22 cellular contexts compared by ENCODE assay signal in genomic region chr16:78744796-78745464, GRCh38.
DNase-seq lines count a peak whose midpoint lies in the region; TF ChIP-seq lines count a peak whose summit lies in the region.
"Had no signal": no experiment of that assay in that cellular context is flagged by ENCODE, and none has a peak within 500 bp of the region (broad histone marks: within the 10 kb centered on the region; RNA-seq: fewer than 3 reads in every experiment).

No MANE protein-coding gene starts in this region.

- H3K4me1 ChIP-seq in neuronal stem cell (ENCODE audit: control insufficient read depth in 2 of 2, insufficient read depth in 1 of 2, low read depth in 1 of 2, low read length in 2 of 2) (peaks cover 0 to 5% of the 10 kb centered on the region in 2 donors), vagina (peaks cover 16% of the 10 kb centered on the region)
- H3K4me1 ChIP-seq: testis had no signal

- H3K27ac ChIP-seq in neuronal stem cell (replicated peaks; ENCODE audit: low read length), result no peak overlapping the region
- H3K27ac ChIP-seq in vagina, result peak overlapping the region; percentile 54
- H3K27ac ChIP-seq: 22Rv1, ascending aorta, testis, VCaP had no signal

- no peak overlapping the region for H2BK15ac ChIP-seq in neuronal stem cell (ENCODE audit: low read length)

- H3K9ac ChIP-seq in neuronal stem cell (ENCODE audit: low read depth, low read length, poor library complexity), result no peak overlapping the region

- H3K18ac ChIP-seq in neuronal stem cell (ENCODE audit: low read length), result no peak overlapping the region

- H4K8ac ChIP-seq in neuronal stem cell (ENCODE audit: low read depth, low read length), result no peak overlapping the region

- no peaks in the 10 kb centered on the region for H3K36me3 Mint-ChIP-seq in T-helper 2 cell treated with Interferon-gamma antibody and Interleukin-4, amounts not matched to agents 5 μg/mL and 100 μg/mL, for 36 hours (ENCODE audit: low read depth)

- no peak overlapping the region for H3K14ac ChIP-seq in neuronal stem cell (ENCODE audit: low read length)

- no CpG with 5 or more reads among the region's 5 CpGs for WGBS in neuronal stem cell (ENCODE audit: extremely low coverage in 2 of 2, insufficient read length in 2 of 2, insufficient replicate concordance in 1 of 2), 2 donors

- H3K36me3 ChIP-seq in neuronal stem cell (replicated peaks in 1 of 2; ENCODE audit: control insufficient read depth in 2 of 2, insufficient read depth in 2 of 2, low read length in 2 of 2), result no peaks in the 10 kb centered on the region
- H3K36me3 ChIP-seq in vagina, result no peaks in the 10 kb centered on the region
- H3K36me3 ChIP-seq: ascending aorta had no signal

- peak overlapping the region; percentile 24 for H3K27ac Mint-ChIP-seq in T-helper 2 cell treated with Interferon-gamma antibody and Interleukin-4, amounts not matched to agents 5 μg/mL and 100 μg/mL, for 36 hours
- H3K27ac Mint-ChIP-seq: activated CD8-positive, alpha-beta T cell treated with anti-CD3 and anti-CD28 coated beads for 36 hours; activated naive CD4-positive, alpha-beta T cell treated with anti-CD3 and anti-CD28 coated beads for 36 hours; activated T-cell treated with anti-CD3 and anti-CD28 coated beads, Interleukin-2, amount 50 U/mL, for 24 hours had no signal

- no peak overlapping the region for H3K4ac ChIP-seq in neuronal stem cell (ENCODE audit: low read length)

- H3K4me1 Mint-ChIP-seq in T-helper 2 cell treated with Interferon-gamma antibody and Interleukin-4, amounts not matched to agents 5 μg/mL and 100 μg/mL, for 36 hours (ENCODE audit: low read depth), result peaks cover 30% of the 10 kb centered on the region

- H3K27me3 Mint-ChIP-seq in T-helper 2 cell treated with Interferon-gamma antibody and Interleukin-4, amounts not matched to agents 5 μg/mL and 100 μg/mL, for 36 hours (ENCODE audit: low read depth), result no peaks in the 10 kb centered on the region
- H3K27me3 Mint-ChIP-seq: activated CD8-positive, alpha-beta T cell treated with anti-CD3 and anti-CD28 coated beads for 36 hours; activated T-cell treated with anti-CD3 and anti-CD28 coated beads, Interleukin-2, amount 50 U/mL, for 24 hours had no signal

- intact Hi-C loops in vagina (cut with DNase I), result no loop called here

- H3K9me3 ChIP-seq in neuronal stem cell (replicated peaks in 1 of 2; ENCODE audit: control insufficient read depth in 2 of 2, insufficient read depth in 1 of 2, low read depth in 1 of 2, low read length in 2 of 2) (no peaks in the 10 kb centered on the region), vagina (no peaks in the 10 kb centered on the region)
- H3K9me3 ChIP-seq: ascending aorta, testis had no signal

- H3K4me2 ChIP-seq in neuronal stem cell (ENCODE audit: insufficient read depth, low read length, poor library complexity, severe bottlenecking), result no peak overlapping the region

- H3K4me3 ChIP-seq in neuronal stem cell (ENCODE audit: low read length in 2 of 2), result no peak overlapping the region
- no peak overlapping the region for H3K4me3 ChIP-seq in vagina
- H3K4me3 ChIP-seq: ascending aorta, testis had no signal

- H2BK5ac ChIP-seq in neuronal stem cell (ENCODE audit: low read length), result no peak overlapping the region

- H3K4me3 Mint-ChIP-seq in T-helper 2 cell treated with Interferon-gamma antibody and Interleukin-4, amounts not matched to agents 5 μg/mL and 100 μg/mL, for 36 hours, result no peak overlapping the region
- H3K4me3 Mint-ChIP-seq: activated CD8-positive, alpha-beta T cell treated with anti-CD3 and anti-CD28 coated beads for 36 hours; activated naive CD4-positive, alpha-beta T cell treated with anti-CD3 and anti-CD28 coated beads for 36 hours; activated T-cell treated with anti-CD3 and anti-CD28 coated beads, Interleukin-2, amount 50 U/mL, for 24 hours had no signal

- H3K79me1 ChIP-seq in neuronal stem cell (ENCODE audit: low read depth, low read length), result no peaks in the 10 kb centered on the region

- DNase-seq in T-helper 2 cell treated with Interferon-gamma antibody and Interleukin-4, amounts not matched to agents 5 μg/mL and 100 μg/mL, for 36 hours (ENCODE audit: low spot score), result no peak
- no peak for DNase-seq in T-helper 2 cell
- DNase-seq in fibroblast of peridontal ligament (ENCODE audit: extremely low read depth), result peak; percentile 0
- no peak for DNase-seq in neuronal stem cell (ENCODE audit: low spot score)
- DNase-seq in vagina (ENCODE audit: extremely low spot score in 2 of 2), result no peak
- DNase-seq in NCI-H2227 treated with DMSO at 0.1 percent for 48 hours (lab: John Stamatoyannopoulos, UW), result no peak
- no peak for DNase-seq in activated T-cell treated with anti-CD3 and anti-CD28 coated beads for 4 hours
- no peak for DNase-seq in LoVo (ENCODE audit: low spot score)
- DNase-seq: activated CD8-positive, alpha-beta T cell treated with anti-CD3 and anti-CD28 coated beads for 36 hours; activated naive CD4-positive, alpha-beta T cell treated with anti-CD3 and anti-CD28 coated beads for 36 hours; activated T-cell treated with anti-CD3 and anti-CD28 coated beads, Interleukin-2, amount 50 U/mL, for 24 hours; foreskin fibroblast; NCI-H1417 treated with DMSO at 0.1 percent for 48 hours; NCI-H2171 treated with DMSO at 0.1 percent for 48 hours; NCI-H774; PC-3; SIG-M5; T-helper 1 cell; testis had no signal

- no peak overlapping the region for H2BK12ac ChIP-seq in neuronal stem cell (ENCODE audit: low read length)

- H3K27me3 ChIP-seq in neuronal stem cell (ENCODE audit: control insufficient read depth in 3 of 3, insufficient read depth in 3 of 3, low read depth in 1 of 3, low read length in 3 of 3) (no peaks in the 10 kb centered on the region), vagina (no peaks in the 10 kb centered on the region)
- H3K27me3 ChIP-seq: ascending aorta, testis had no signal

- no peak overlapping the region for H2BK120ac ChIP-seq in neuronal stem cell (ENCODE audit: low read depth, low read length)

- no peak overlapping the region for H2AK5ac ChIP-seq in neuronal stem cell (ENCODE audit: low read depth, low read length)

- H2AFZ ChIP-seq in neuronal stem cell (ENCODE audit: low read length), result peak overlapping the region; percentile 17

- TF ChIP-seq CTCF in vagina (IDR thresholded peaks at IDR 0.05), result no peak

- H3K23ac ChIP-seq in neuronal stem cell (ENCODE audit: low read depth, low read length, poor library complexity), result no peak overlapping the region

- TF ChIP-seq POLR2A in vagina (IDR thresholded peaks at IDR 0.05), result no peak

- no peak overlapping the region for H4K91ac ChIP-seq in neuronal stem cell (ENCODE audit: low read depth, low read length, poor library complexity)

- no peaks in the 10 kb centered on the region for H3K9me3 Mint-ChIP-seq in T-helper 2 cell treated with Interferon-gamma antibody and Interleukin-4, amounts not matched to agents 5 μg/mL and 100 μg/mL, for 36 hours
- H3K9me3 Mint-ChIP-seq: activated naive CD4-positive, alpha-beta T cell treated with anti-CD3 and anti-CD28 coated beads for 36 hours had no signal
